1 cellular context compared by ENCODE assay signal in genomic region chr17:49687878-49688491, GRCh38.
TF ChIP-seq lines count a peak whose summit lies in the region.

No MANE protein-coding gene starts in this region.

TF ChIP-seq in HepG2, 621 proteins besides CTCF, POLR2A, EP300 and RAD21 (continued from another document and continues in another):
- TF ChIP-seq TFAP4 (IDR thresholded peaks at IDR 0.05; ENCODE audit: borderline replicate concordance, low read depth) (no peak), TARDBP (CRISPR knock-in tag; IDR thresholded peaks at IDR 0.05) (no peak), MYC (CRISPR knock-in tag; IDR thresholded peaks at IDR 0.05; ENCODE audit: borderline replicate concordance) (no peak), ZBTB37 (CRISPR knock-in tag; IDR thresholded peaks at IDR 0.05) (no peak), NR2F6 (IDR thresholded peaks at IDR 0.05) (0 out of 2 replicates have a peak, but pooled peaks have one; percentile 10), NR2F6 (CRISPR knock-in tag; IDR thresholded peaks at IDR 0.05) (peak; percentile 50; the same call in 1 of the 2 replicates), PHF21A (CRISPR knock-in tag; IDR thresholded peaks at IDR 0.05) (peak; percentile 69), YEATS4 (CRISPR knock-in tag; IDR thresholded peaks at IDR 0.05; ENCODE audit: borderline replicate concordance) (no peak; the same call in 1 of the 2 replicates), ZSCAN20 (CRISPR knock-in tag; IDR thresholded peaks at IDR 0.05; ENCODE audit: borderline replicate concordance) (no peak), MIER2 (CRISPR knock-in tag; IDR thresholded peaks at IDR 0.05) (no peak), THYN1 (CRISPR knock-in tag; IDR thresholded peaks at IDR 0.05; ENCODE audit: borderline replicate concordance, low read depth) (no peak), NFYC (CRISPR knock-in tag; IDR thresholded peaks at IDR 0.05) (no peak), SMYD3 (CRISPR knock-in tag; IDR thresholded peaks at IDR 0.05) (peak; percentile 79; the same call in 1 of the 2 replicates), TP53 (CRISPR knock-in tag; conservative IDR thresholded peaks at IDR 0.05) (no peak), MNT (IDR thresholded peaks at IDR 0.05) (peak; percentile 29; the same call in 1 of the 2 replicates), SKIL (CRISPR knock-in tag; IDR thresholded peaks at IDR 0.05; ENCODE audit: borderline replicate concordance) (no peak), MXD3 (CRISPR knock-in tag; IDR thresholded peaks at IDR 0.05) (no peak), ZBTB3 (CRISPR knock-in tag; IDR thresholded peaks at IDR 0.05; ENCODE audit: borderline replicate concordance, low read depth) (no peak), FOXA3 (CRISPR knock-in tag; IDR thresholded peaks at IDR 0.05) (peak; percentile 63), U2AF1 (optimal IDR thresholded peaks at IDR 0.05; ENCODE audit: low read depth, low read length) (no peak), ZNF138 (CRISPR knock-in tag; IDR thresholded peaks at IDR 0.05; ENCODE audit: low read depth) (no peak), ERF (CRISPR knock-in tag; IDR thresholded peaks at IDR 0.05) (peak; percentile 74), PRDM10 (CRISPR knock-in tag; IDR thresholded peaks at IDR 0.05; ENCODE audit: low read depth) (no peak), PAXIP1 (CRISPR knock-in tag; conservative IDR thresholded peaks at IDR 0.05) (peak; percentile 66), ZNF737 (CRISPR knock-in tag; IDR thresholded peaks at IDR 0.05; ENCODE audit: borderline replicate concordance) (no peak), GATAD2A (CRISPR knock-in tag; IDR thresholded peaks at IDR 0.05) (peak; percentile 82), NCOA2 (CRISPR knock-in tag; IDR thresholded peaks at IDR 0.05) (peak; percentile 49; the same call in 1 of the 2 replicates), IRF2 (CRISPR knock-in tag; IDR thresholded peaks at IDR 0.05) (peak; percentile 61), SNAI1 (CRISPR knock-in tag; IDR thresholded peaks at IDR 0.05; ENCODE audit: borderline replicate concordance) (0 out of 2 replicates have a peak, but pooled peaks have one; percentile 48), ZMYM4 (CRISPR knock-in tag; IDR thresholded peaks at IDR 0.05) (no peak; the same call in 1 of the 2 replicates), ZNF879 (CRISPR knock-in tag; IDR thresholded peaks at IDR 0.05) (no peak), TEAD3 (CRISPR knock-in tag; optimal IDR thresholded peaks at IDR 0.05; ENCODE audit: borderline replicate concordance) (peak; percentile 90), NFATC3 (CRISPR knock-in tag; IDR thresholded peaks at IDR 0.05) (no peak), ZBTB46 (CRISPR knock-in tag; IDR thresholded peaks at IDR 0.05; ENCODE audit: borderline replicate concordance) (no peak), HDAC2 (CRISPR knock-in tag; IDR thresholded peaks at IDR 0.05) (peak; percentile 27; the same call in 1 of the 2 replicates), ARHGAP35 (CRISPR knock-in tag; IDR thresholded peaks at IDR 0.05; ENCODE audit: borderline replicate concordance) (no peak), HOMEZ (CRISPR knock-in tag; IDR thresholded peaks at IDR 0.05; ENCODE audit: low read depth) (no peak), KLF11 (CRISPR knock-in tag; IDR thresholded peaks at IDR 0.05) (no peak), ZNF362 (CRISPR knock-in tag; IDR thresholded peaks at IDR 0.05; ENCODE audit: borderline replicate concordance) (peak; percentile 89), IKZF5 (CRISPR knock-in tag; IDR thresholded peaks at IDR 0.05) (peak; percentile 66; the same call in 1 of the 2 replicates), NFRKB (IDR thresholded peaks at IDR 0.05) (no peak)
